In genomic region chr10:15043674-15044073, GRCh38 we compare ENCODE assay signal across 18 cellular contexts. TPM values are rescaled to one million over a fixed set of nuclear protein-coding genes. Genes with fewer than 3 reads are reported as not detected.
DNase-seq lines count a peak whose midpoint lies in the region; ATAC-seq and TF ChIP-seq lines count a peak whose summit lies in the region.
"Had no signal": no experiment of that assay in that cellular context is flagged by ENCODE, and none has a peak within 500 bp of the region (broad histone marks: within the 10 kb centered on the region; RNA-seq: fewer than 3 reads in every experiment).

Gene OLAH, plus strand, starts transcription at chr10:15043943. Its CDS starts 3,346 bp downstream, at chr10:15047289.

- H3K27me3 Mint-ChIP-seq in MCF 10A (ENCODE audit: insufficient read depth, unreplicated experiment) (no peaks in the 10 kb centered on the region), HFFc6 (ENCODE audit: insufficient read depth) (peaks cover 26% of the 10 kb centered on the region)
- H3K27me3 Mint-ChIP-seq: progenitor cell of endocrine pancreas had no signal

- POLR2A ChIA-PET in MCF 10A (lab: Yijun Ruan, JAX) (no interaction called here), PC-3 (lab: Charles Lee; ENCODE audit: unreplicated experiment) (no interaction called here)

- H2AFZ ChIP-seq in PC-3 (ENCODE audit: low read length), result no peak within 1 kb of the TSS
- H2AFZ ChIP-seq: hepatocyte had no signal

- ATAC-seq in PC-3 (no peak), GM19328 (IDR thresholded peaks at IDR 0.05; ENCODE audit: unreplicated experiment) (no peak)
- ATAC-seq: left lobe of liver had no signal

- no peak within 1 kb of the TSS for H3K27ac ChIP-seq in breast epithelium
- H3K27ac ChIP-seq in PC-3 (ENCODE audit: low read length), result no peak within 1 kb of the TSS
- no peak within 1 kb of the TSS for H3K27ac ChIP-seq in testis
- H3K27ac ChIP-seq: esophagus muscularis mucosa, hepatocyte had no signal

- peaks cover 23% of the 10 kb centered on the region for H3K4me1 Mint-ChIP-seq in MCF 10A (ENCODE audit: insufficient read depth, unreplicated experiment)
- H3K4me1 Mint-ChIP-seq in HFFc6 (ENCODE audit: low read depth), result peaks cover 15% of the 10 kb centered on the region

- no peaks in the 10 kb centered on the region for H3K79me2 ChIP-seq in PC-3 (ENCODE audit: low read length)
- H3K79me2 ChIP-seq: hepatocyte had no signal

- H3K27ac Mint-ChIP-seq in MCF 10A (ENCODE audit: low read depth, unreplicated experiment), result peak within 1 kb of the TSS; percentile 73
- no peak within 1 kb of the TSS for H3K27ac Mint-ChIP-seq in HFFc6
- H3K27ac Mint-ChIP-seq: progenitor cell of endocrine pancreas had no signal

- H3K4me1 ChIP-seq in breast epithelium (no peaks in the 10 kb centered on the region), PC-3 (ENCODE audit: insufficient read depth, low read length) (peaks cover 7% of the 10 kb centered on the region; the same call in 1 of the 2 replicates), testis (no peaks in the 10 kb centered on the region)

- no peaks in the 10 kb centered on the region for H3K9me3 ChIP-seq in breast epithelium
- no peaks in the 10 kb centered on the region for H3K9me3 ChIP-seq in PC-3 (ENCODE audit: low read length)
- no peaks in the 10 kb centered on the region for H3K9me3 ChIP-seq in testis
- H3K9me3 ChIP-seq: esophagus muscularis mucosa had no signal

- no peak within 1 kb of the TSS for H3K4me3 Mint-ChIP-seq in MCF 10A (ENCODE audit: unreplicated experiment)
- H3K4me3 Mint-ChIP-seq in HFFc6, result no peak within 1 kb of the TSS

- no peaks in the 10 kb centered on the region for H3K9me2 ChIP-seq in PC-3 (replicated peaks; ENCODE audit: low read length)

- no peaks in the 10 kb centered on the region for H3F3A ChIP-seq in PC-3 (ENCODE audit: low read length, unreplicated experiment)

- H3K4me3 ChIP-seq in breast epithelium, result no peak within 1 kb of the TSS
- H3K4me3 ChIP-seq in PC-3 (ENCODE audit: low read length), result no peak within 1 kb of the TSS
- peak within 1 kb of the TSS; percentile 30 for H3K4me3 ChIP-seq in choroid plexus epithelial cell (ENCODE audit: low read depth, low read length)
- no peak within 1 kb of the TSS for H3K4me3 ChIP-seq in testis
- H3K4me3 ChIP-seq: esophagus muscularis mucosa, hepatocyte had no signal

- H3K9ac ChIP-seq in PC-3 (ENCODE audit: low read length), result no peak within 1 kb of the TSS

- H3K36me3 Mint-ChIP-seq in MCF 10A (ENCODE audit: insufficient read depth, unreplicated experiment) (no peaks in the 10 kb centered on the region), HFFc6 (ENCODE audit: low read depth) (no peaks in the 10 kb centered on the region)

- no peaks in the 10 kb centered on the region for H4K20me1 ChIP-seq in PC-3 (ENCODE audit: low read length)

- no peak for TF ChIP-seq CTCF in MCF 10A (IDR thresholded peaks at IDR 0.05; ENCODE audit: unreplicated experiment)
- TF ChIP-seq CTCF in breast epithelium (IDR thresholded peaks at IDR 0.05), result no peak
- TF ChIP-seq CTCF in PC-3 (conservative IDR thresholded peaks at IDR 0.05; ENCODE audit: low read depth, low read length), result no peak
- no peak for TF ChIP-seq CTCF in choroid plexus epithelial cell (conservative IDR thresholded peaks at IDR 0.05; ENCODE audit: low read depth, low read length)
- no peak for TF ChIP-seq CTCF in testis (IDR thresholded peaks at IDR 0.05)
- no peak for TF ChIP-seq CTCF in HFFc6 (IDR thresholded peaks at IDR 0.05)

- H3K27me3 ChIP-seq in breast epithelium, result no peaks in the 10 kb centered on the region
- H3K27me3 ChIP-seq in PC-3 (ENCODE audit: low read length), result no peaks in the 10 kb centered on the region
- no peaks in the 10 kb centered on the region for H3K27me3 ChIP-seq in testis
- H3K27me3 ChIP-seq: esophagus muscularis mucosa, hepatocyte had no signal

- no peak for TF ChIP-seq POLR2A in breast epithelium (IDR thresholded peaks at IDR 0.05)
- no peak for TF ChIP-seq POLR2A in testis (IDR thresholded peaks at IDR 0.05)

- intact Hi-C loops in MCF 10A (cut with micrococcal nuclease) (no loop called here), breast epithelium (cut with DNase I; ENCODE audit: low total_unique reads) (no loop called here), PC-3 (cut with micrococcal nuclease) (no loop called here), testis (cut with DNase I; ENCODE audit: low total_unique reads) (no loop called here)

- H3K9me3 Mint-ChIP-seq in MCF 10A (ENCODE audit: unreplicated experiment) (peaks cover 8% of the 10 kb centered on the region), HFFc6 (no peaks in the 10 kb centered on the region)

- WGBS in testis, 2 donors, result 100% methylated on average over 1 of the region's 1 CpG

- 0 out of 2 replicates have a peak within 1 kb of the TSS, but pooled peaks have one; percentile 14 for H3K4me2 ChIP-seq in PC-3 (ENCODE audit: low read length)
- H3K4me2 ChIP-seq: hepatocyte had no signal

- CTCF ChIA-PET in MCF 10A (lab: Yijun Ruan, JAX) (interaction anchor here (0.7 kb wide), 1 partner anchor 1776 kb away, joined by 3 read pairs; no protein-coding TSS in a partner anchor), PC-3 (lab: Charles Lee) (no interaction called here)

- DNase-seq in MCF 10A (ENCODE audit: unreplicated experiment), result peak; percentile 27
- no peak for DNase-seq in breast epithelium (ENCODE audit: low spot score in 2 of 2)
- no peak for DNase-seq in PC-3
- DNase-seq in choroid plexus epithelial cell (ENCODE audit: low read depth), result peak; percentile 62
- no peak for DNase-seq in testis
- DNase-seq in activated effector memory CD4-positive, alpha-beta T cell treated with anti-CD3 and anti-CD28 coated beads, Interleukin-2, amount 50 U/mL, for 16 hours, result no peak
- no peak for DNase-seq in HFFc6
- DNase-seq: Karpas-422; NCI-H1930; NCI-H524; stimulated activated CD4-positive, alpha-beta T cell treated with anti-CD3 and anti-CD28 coated beads, Interleukin-15, amount 100 ng/mL, for 24 hours had no signal

- no TSS peak for BruUV-seq in MCF 10A (replicated peaks; lab: Mats Ljungman, UMichigan)
- no TSS peak for BruUV-seq in PC-3 (replicated peaks; lab: Mats Ljungman, UMichigan)

- H3K36me3 ChIP-seq in breast epithelium, result no peaks in the 10 kb centered on the region
- no peaks in the 10 kb centered on the region for H3K36me3 ChIP-seq in PC-3 (ENCODE audit: low read depth, low read length)
- no peaks in the 10 kb centered on the region for H3K36me3 ChIP-seq in testis (ENCODE audit: low read depth, missing control alignments)
- H3K36me3 ChIP-seq: esophagus muscularis mucosa had no signal

RNA-seq across cellular contexts. Expression of gene OLAH, which starts in this region (rescaled TPM):
- 1.4 and 2.1 TPM in 2 replicates for total RNA-seq in MCF 10A (2022)
- 1 to 10 TPM; 1.1 to 2.6 (median 1.6) TPM for total RNA-seq in breast epithelium
- total RNA-seq in PC-3 (2014; rRNA removed), result not detected in 2 replicates
- total RNA-seq in testis, result 10 to 100 TPM in 1 of 2 donors, 1 to 10 TPM in 1; 6.1 to 11.1 TPM
- polyA plus RNA-seq in testis (ENCODE audit: insufficient read depth, low read depth, low replicate concordance), result 50.6 TPM
- total RNA-seq in HFFc6 (2021; fragmentation: NEBNext Ultra II Directional; extraction: Animal tissue kit (Norgen Biotek cat#: 25700)), result not detected
- total RNA-seq: hepatocyte, left lobe of liver, myocyte, progenitor cell of endocrine pancreas, RPMI7951 had no signal
- polyA plus RNA-seq: hepatocyte had no signal

Comparison
In these comparisons a context has a peak if more than half of its experiments do, and no peak if none do; other contexts are left out.
1. DNase-seq: peak in MCF 10A (single experiment) and choroid plexus epithelial cell (single experiment); none in breast epithelium (0 of 2), PC-3 (single experiment), testis (single experiment), activated effector memory CD4-positive, alpha-beta T cell treated with anti-CD3 and anti-CD28 coated beads, Interleukin-2, amount 50 U/mL, for 16 hours (single experiment) and HFFc6 (single experiment).